In genomic region chr5:149114403-149115312, GRCh38 we compare ENCODE assay signal across 8 cellular contexts. TPM values are rescaled to one million over a fixed set of nuclear protein-coding genes. Genes with fewer than 3 reads are reported as not detected.
DNase-seq lines count a peak whose midpoint lies in the region; ATAC-seq, FAIRE-seq and TF ChIP-seq lines count a peak whose summit lies in the region.

No MANE protein-coding gene starts in this region.

- H3K27me3 Mint-ChIP-seq in astrocyte (ENCODE audit: low read depth, unreplicated experiment): peaks cover 3% of the 10 kb centered on the region

- H3K9me3 ChIP-seq in SJSA1 (replicated peaks): no peaks in the 10 kb centered on the region
- no peaks in the 10 kb centered on the region for H3K9me3 ChIP-seq in astrocyte (ENCODE audit: insufficient read depth, low read depth, low read length)
- no peaks in the 10 kb centered on the region for H3K9me3 ChIP-seq in skeletal muscle satellite cell (replicated peaks; ENCODE audit: low read length)

- H3K27me3 ChIP-seq in SJSA1 (replicated peaks) (no peaks in the 10 kb centered on the region), astrocyte (ENCODE audit: insufficient read depth, low read length) (no peaks in the 10 kb centered on the region), skeletal muscle satellite cell (ENCODE audit: control insufficient read depth, insufficient read depth, low read length) (no peaks in the 10 kb centered on the region)

- peak overlapping the region; percentile 62 for H2AFZ ChIP-seq in astrocyte (ENCODE audit: low read depth, low read length)

- peak; percentile 87 for TF ChIP-seq CTCF in astrocyte (IDR thresholded peaks at IDR 0.05; ENCODE audit: insufficient read depth, low read depth, low read length)

- H3K27ac Mint-ChIP-seq in astrocyte (ENCODE audit: unreplicated experiment): peak overlapping the region; percentile 69

- ATAC-seq in GM21390 (IDR thresholded peaks at IDR 0.05; ENCODE audit: unreplicated experiment): peak; percentile 56
- no peak for ATAC-seq in HG02852 (IDR thresholded peaks at IDR 0.05; ENCODE audit: unreplicated experiment)

- peak overlapping the region; percentile 7 for H3K4me2 ChIP-seq in astrocyte (ENCODE audit: low read length)
- peak overlapping the region; percentile 10 for H3K4me2 ChIP-seq in skeletal muscle satellite cell (ENCODE audit: low read length)

- H3K4me3 ChIP-seq in SJSA1: no peak overlapping the region
- no peak overlapping the region for H3K4me3 ChIP-seq in astrocyte (ENCODE audit: insufficient read depth, low read depth, low read length)
- no peak overlapping the region for H3K4me3 ChIP-seq in skeletal muscle satellite cell (ENCODE audit: low read length)

- no peaks in the 10 kb centered on the region for H4K20me1 ChIP-seq in astrocyte (ENCODE audit: insufficient read depth, low read length)

- no peak overlapping the region for H3K27ac ChIP-seq in SJSA1
- no peak overlapping the region for H3K27ac ChIP-seq in astrocyte (ENCODE audit: low read depth, low read length)

- no peak overlapping the region for H3K4me3 Mint-ChIP-seq in astrocyte (ENCODE audit: unreplicated experiment)

- peaks cover 22% of the 10 kb centered on the region for H3K4me1 Mint-ChIP-seq in astrocyte (ENCODE audit: low read depth, unreplicated experiment)

- DNase-seq in EH (ENCODE audit: low read depth) (peak; percentile 85), KG1 (lab: John Stamatoyannopoulos, UW) (peak; percentile 18), SJSA1 (ENCODE audit: low read depth in 1 of 2, low spot score in 2 of 2) (peak; percentile 75 to 77), astrocyte (ENCODE audit: low read depth) (peak; percentile 55), hypothalamus (lab: John Stamatoyannopoulos, UW) (peak in 45 of 51 donors; percentile 1 to 81 (median 44))

- peaks cover 6% of the 10 kb centered on the region; the same call in 1 of the 2 replicates for H3K4me1 ChIP-seq in SJSA1 (replicated peaks)
- H3K4me1 ChIP-seq in astrocyte (ENCODE audit: insufficient read depth, low read length): peaks cover 6% of the 10 kb centered on the region
- peaks cover 14% of the 10 kb centered on the region for H3K4me1 ChIP-seq in skeletal muscle satellite cell (ENCODE audit: control insufficient read depth, insufficient read depth, low read length)

- peak overlapping the region; percentile 28 for H3K9ac ChIP-seq in astrocyte (ENCODE audit: low read length)
- peak overlapping the region; percentile 34 for H3K9ac ChIP-seq in skeletal muscle satellite cell (ENCODE audit: low read depth, low read length)

- H3K36me3 ChIP-seq in SJSA1 (no peaks in the 10 kb centered on the region), astrocyte (ENCODE audit: insufficient read depth, low read length) (no peaks in the 10 kb centered on the region), skeletal muscle satellite cell (ENCODE audit: insufficient read depth, low read length) (no peaks in the 10 kb centered on the region)

- peaks cover 2% of the 10 kb centered on the region for H3K9me3 Mint-ChIP-seq in astrocyte (ENCODE audit: unreplicated experiment)

- peak; percentile 94 for FAIRE-seq in astrocyte (lab: Jason Lieb, UNC)

- no peaks in the 10 kb centered on the region for H3K36me3 Mint-ChIP-seq in astrocyte (ENCODE audit: low read depth, unreplicated experiment)

- H3K79me2 ChIP-seq in astrocyte (ENCODE audit: insufficient read depth, low read length): no peaks in the 10 kb centered on the region

RNA-seq across cellular contexts. Expression of gene ABLIM3, which starts 26.6 kb away (rescaled TPM):
- 24.1 and 32.8 TPM in 2 replicates for total RNA-seq in SJSA1 (2014; rRNA removed; shearing (Covaris generic))
- 3.9 and 6.4 TPM in 2 replicates for total RNA-seq in astrocyte
- total RNA-seq in skeletal muscle satellite cell (2012; rRNA removed): 62.1 and 94.6 TPM in 2 replicates

RNA-seq across cellular contexts. Expression of gene SH3TC2, which starts 51.8 kb away (rescaled TPM):
- total RNA-seq in SJSA1 (2014; rRNA removed; shearing (Covaris generic)): 11.2 and 16.9 TPM in 2 replicates
- total RNA-seq in astrocyte: 2.6 and 3.1 TPM in 2 replicates
- total RNA-seq in skeletal muscle satellite cell (2012; rRNA removed): 0.51 and 2.6 TPM in 2 replicates

Comparison
In these comparisons a context has a peak if more than half of its experiments do, and no peak if none do; other contexts are left out.
1. DNase-seq: peak in every context shown above with its lines; median percentile 85 in EH; 76 in SJSA1; 55 in astrocyte; 44 in hypothalamus; 18 in KG1.